In the genomic region with DNA sequence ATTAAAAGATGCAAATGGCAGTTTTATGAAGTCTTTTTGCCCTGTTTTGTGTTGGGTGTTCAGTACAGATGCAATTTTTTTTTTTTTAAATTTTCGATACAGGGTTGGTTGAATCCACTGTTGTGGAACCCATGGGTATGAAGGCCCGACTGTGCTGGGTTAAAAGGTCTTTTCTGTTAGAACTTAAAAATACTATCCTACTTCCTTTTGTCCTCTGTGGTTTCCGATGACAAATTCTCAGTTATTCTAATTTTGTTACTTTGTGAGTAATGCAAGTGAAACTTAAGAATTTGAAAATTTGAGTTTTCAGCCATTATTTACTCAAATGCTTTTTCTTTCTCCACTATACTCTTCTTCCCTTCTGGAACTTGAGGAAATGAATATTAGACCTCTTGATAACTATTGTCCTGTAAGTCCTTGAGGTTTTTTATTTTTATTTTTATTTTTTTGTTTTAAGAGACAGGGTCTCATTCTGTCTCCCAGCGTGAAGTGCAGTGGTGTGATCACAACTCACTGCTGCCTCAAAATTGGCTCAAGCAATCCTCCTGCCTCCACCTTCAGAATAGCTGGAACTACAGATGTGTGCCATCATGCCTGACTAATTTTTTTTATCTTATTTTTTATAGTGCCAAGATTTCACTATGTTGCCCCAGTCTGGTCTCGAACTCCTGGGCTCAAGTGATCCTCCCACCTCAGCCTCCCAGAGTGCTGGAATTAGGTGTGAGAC, we compare ENCODE assay signal across 9 cellular contexts.
DNase-seq lines count a peak whose midpoint lies in the region; ATAC-seq, FAIRE-seq and TF ChIP-seq lines count a peak whose summit lies in the region.
"Had no signal": no experiment of that assay in that cellular context is flagged by ENCODE, and none has a peak within 500 bp of the region (broad histone marks: within the 10 kb centered on the region; RNA-seq: fewer than 3 reads in every experiment).

No MANE protein-coding gene starts in this region.

- H3K9me3 Mint-ChIP-seq in neural progenitor cell, result peaks cover 23% of the 10 kb centered on the region

- no peak overlapping the region for H3K27ac Mint-ChIP-seq in neural progenitor cell

- peaks cover 3% of the 10 kb centered on the region for H3K4me1 ChIP-seq in mesenchymal stem cell (ENCODE audit: control insufficient read depth, insufficient read depth, low read depth, low read length)
- H3K4me1 ChIP-seq in neural progenitor cell, result peaks cover 30% of the 10 kb centered on the region

- H3K79me1 ChIP-seq in mesenchymal stem cell (replicated peaks; ENCODE audit: low read length, poor library complexity, severe bottlenecking), result peaks cover 12% of the 10 kb centered on the region

- no peaks in the 10 kb centered on the region for H4K20me1 ChIP-seq in neural progenitor cell (ENCODE audit: low read depth)

- H3K27me3 ChIP-seq in mesenchymal stem cell (ENCODE audit: control insufficient read depth in 1 of 2, insufficient read depth in 1 of 2, low read length in 2 of 2) (no peaks in the 10 kb centered on the region), neural progenitor cell (no peaks in the 10 kb centered on the region)

- no peak for TF ChIP-seq CTCF in neural progenitor cell (IDR thresholded peaks at IDR 0.05)

- no peak overlapping the region for H3K14ac ChIP-seq in mesenchymal stem cell (ENCODE audit: low read length in 2 of 2)

- H2BK15ac ChIP-seq in mesenchymal stem cell (ENCODE audit: low read depth, poor library complexity, severe bottlenecking), result no peak overlapping the region

- peaks cover 30% of the 10 kb centered on the region for H3K4me1 Mint-ChIP-seq in neural progenitor cell

- no peak overlapping the region for H4K91ac ChIP-seq in mesenchymal stem cell (ENCODE audit: low read length)

- H2AFZ ChIP-seq in mesenchymal stem cell (ENCODE audit: low read depth, low read length) (no peak overlapping the region), neural progenitor cell (replicated peaks) (no peak overlapping the region)

- no peak overlapping the region for H3K4me2 ChIP-seq in mesenchymal stem cell (ENCODE audit: low read length, poor library complexity, severe bottlenecking)
- H3K4me2 ChIP-seq in neural progenitor cell, result no peak overlapping the region

- no peak for FAIRE-seq in urothelium cell line (lab: Jason Lieb, UNC)

- H3K9me3 ChIP-seq in mesenchymal stem cell (ENCODE audit: control insufficient read depth, low read length), result no peaks in the 10 kb centered on the region
- H3K9me3 ChIP-seq in neural progenitor cell (ENCODE audit: low read depth), result no peaks in the 10 kb centered on the region

- H4K8ac ChIP-seq in mesenchymal stem cell (ENCODE audit: low read length), result no peak overlapping the region

- no peak overlapping the region for H2AK5ac ChIP-seq in mesenchymal stem cell (ENCODE audit: low read length, severe bottlenecking)

- H3K79me2 ChIP-seq in neural progenitor cell (ENCODE audit: low read depth), result peaks cover 15% of the 10 kb centered on the region

- H2BK120ac ChIP-seq in mesenchymal stem cell (ENCODE audit: low read depth, low read length), result no peak overlapping the region

- H3F3A ChIP-seq in neural progenitor cell (ENCODE audit: low read depth), result peaks cover 36% of the 10 kb centered on the region

- H3K9ac ChIP-seq in mesenchymal stem cell (ENCODE audit: low read length), result peak overlapping the region; percentile 13
- no peak overlapping the region for H3K9ac ChIP-seq in neural progenitor cell

- peaks cover 30% of the 10 kb centered on the region for H3K36me3 Mint-ChIP-seq in neural progenitor cell

- H3K27me3 Mint-ChIP-seq in neural progenitor cell (ENCODE audit: insufficient read depth, low read depth), result peaks cover 3% of the 10 kb centered on the region

- H2BK12ac ChIP-seq in mesenchymal stem cell (ENCODE audit: low read length in 2 of 2), result no peak overlapping the region

- no peak overlapping the region for H3K27ac ChIP-seq in mesenchymal stem cell (ENCODE audit: low read length, poor library complexity, severe bottlenecking)
- no peak overlapping the region for H3K27ac ChIP-seq in neural progenitor cell

- WGBS in mesenchymal stem cell, result 100% methylated on average over 2 of the region's 5 CpGs

- H3K18ac ChIP-seq in mesenchymal stem cell (ENCODE audit: low read depth in 1 of 2, low read length in 2 of 2), result no peak overlapping the region

- no peak overlapping the region for H3K4me3 Mint-ChIP-seq in neural progenitor cell

- H3K23ac ChIP-seq in mesenchymal stem cell (ENCODE audit: low read length in 2 of 2), result no peak overlapping the region

- peak; percentile 58 for ATAC-seq in GM18520 (IDR thresholded peaks at IDR 0.05; ENCODE audit: unreplicated experiment)
- ATAC-seq in GM21786 (IDR thresholded peaks at IDR 0.05; ENCODE audit: unreplicated experiment), result peak; percentile 73
- ATAC-seq in esophagus mucosa, result no peak

- DNase-seq in M059J (ENCODE audit: low read depth) (peak; percentile 66), mesenchymal stem cell (no peak), neural progenitor cell (ENCODE audit: low spot score) (no peak), urothelium cell line (ENCODE audit: low spot score) (no peak)
- DNase-seq in stimulated activated CD4-positive, alpha-beta T cell treated with anti-CD3 and anti-CD28 coated beads, Interleukin-1b, Interleukin-23, amount 100 ng/mL, for 48 hours, result no peak

- H2BK5ac ChIP-seq in mesenchymal stem cell (ENCODE audit: low read depth, low read length, poor library complexity, severe bottlenecking), result no peak overlapping the region

- H3K4me3 ChIP-seq in mesenchymal stem cell (ENCODE audit: insufficient read depth in 1 of 2, low read depth in 1 of 2, low read length in 2 of 2) (no peak overlapping the region), neural progenitor cell (no peak overlapping the region)
- H3K4me3 ChIP-seq: lung had no signal

- H3K4ac ChIP-seq in mesenchymal stem cell (ENCODE audit: low read depth in 1 of 2, low read length in 2 of 2), result no peak overlapping the region

- H3K36me3 ChIP-seq in mesenchymal stem cell (ENCODE audit: control insufficient read depth in 1 of 2, insufficient read depth in 2 of 2, low read depth in 1 of 2, low read length in 2 of 2), result peaks cover 3 to 22% of the 10 kb centered on the region in 2 experiments
- H3K36me3 ChIP-seq in neural progenitor cell, result no peaks in the 10 kb centered on the region
